In the genomic region with DNA sequence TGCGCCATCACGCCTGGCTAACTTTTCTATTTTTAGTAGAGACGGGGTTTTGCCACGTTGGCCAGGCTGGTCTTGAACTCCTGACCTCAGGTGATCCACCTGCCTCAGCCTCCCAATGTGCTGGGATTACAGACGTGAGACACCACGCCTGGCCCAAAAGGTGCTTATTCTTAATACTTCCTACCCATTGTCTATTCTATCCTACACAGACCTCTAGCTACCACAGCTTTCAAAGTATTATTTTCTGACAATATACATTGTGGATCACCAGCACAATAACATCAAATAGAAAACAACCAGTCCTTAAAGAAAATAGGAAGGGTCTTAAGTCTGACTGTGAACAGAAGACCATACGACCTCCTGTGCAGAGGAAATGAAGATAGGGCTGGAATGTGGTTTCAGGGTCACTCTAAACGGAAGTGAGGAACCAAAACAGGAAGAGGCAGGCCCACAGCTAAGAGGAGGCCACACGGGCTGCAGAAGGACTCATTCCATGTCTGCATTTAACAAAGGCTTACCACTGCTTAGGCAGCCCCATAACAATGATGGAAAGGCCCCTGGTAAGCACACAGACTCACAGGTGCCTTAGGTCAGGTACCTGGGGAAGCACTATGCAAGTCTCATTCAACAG, we compare ENCODE assay signal across 10 cellular contexts.
A peak's percentile ranks its signal among the peaks of the same experiment; 100 is the strongest.
DNase-seq lines count a peak whose midpoint lies in the region; ATAC-seq and TF ChIP-seq lines count a peak whose summit lies in the region.
"Had no signal": no experiment of that assay in that cellular context is flagged by ENCODE, and none has a peak within 500 bp of the region (broad histone marks: within the 10 kb centered on the region; RNA-seq: fewer than 3 reads in every experiment).

No MANE protein-coding gene starts in this region.

- peaks cover 19% of the 10 kb centered on the region; the same call in 1 of the 2 replicates for H3K79me2 ChIP-seq in Loucy (ENCODE audit: insufficient read depth, low read length)

- H3K27me3 ChIP-seq in Loucy (ENCODE audit: insufficient read depth, low read length, poor library complexity, severe bottlenecking) = no peaks in the 10 kb centered on the region
- H3K27me3 ChIP-seq: thyroid gland had no signal

- H3K4me1 Mint-ChIP-seq in activated T-cell treated with anti-CD3 and anti-CD28 coated beads, Interleukin-2, amount 50 U/mL, for 24 hours (ENCODE audit: low read depth) = peaks cover 45% of the 10 kb centered on the region
- H3K4me1 Mint-ChIP-seq in stimulated activated naive B cell treated with anti-CD40 and anti-IgM and Interleukin-4, amounts not matched to agents 10 μg/mL and 1 μg/mL and 100 μg/mL, for 72 hours = peaks cover 31 to 47% of the 10 kb centered on the region in 2 donors
- peaks cover 3% of the 10 kb centered on the region for H3K4me1 Mint-ChIP-seq in osteocyte (ENCODE audit: unreplicated experiment)

- H3K9me3 ChIP-seq in Loucy (ENCODE audit: insufficient read depth, low read depth, low read length) = no peaks in the 10 kb centered on the region
- H3K9me3 ChIP-seq: thyroid gland had no signal

- peak overlapping the region; percentile 75 for H3K4me2 ChIP-seq in Loucy (ENCODE audit: low read depth, low read length, poor library complexity, severe bottlenecking)

- no peaks in the 10 kb centered on the region for H3K27me3 Mint-ChIP-seq in activated T-cell treated with anti-CD3 and anti-CD28 coated beads, Interleukin-2, amount 50 U/mL, for 24 hours
- H3K27me3 Mint-ChIP-seq in stimulated activated naive B cell treated with anti-CD40 and anti-IgM and Interleukin-4, amounts not matched to agents 10 μg/mL and 1 μg/mL and 100 μg/mL, for 72 hours = no peaks in the 10 kb centered on the region
- no peaks in the 10 kb centered on the region for H3K27me3 Mint-ChIP-seq in osteocyte (ENCODE audit: unreplicated experiment)

- peaks cover 2% of the 10 kb centered on the region for H3K9me3 Mint-ChIP-seq in activated T-cell treated with anti-CD3 and anti-CD28 coated beads, Interleukin-2, amount 50 U/mL, for 24 hours
- H3K9me3 Mint-ChIP-seq in stimulated activated naive B cell treated with anti-CD40 and anti-IgM and Interleukin-4, amounts not matched to agents 10 μg/mL and 1 μg/mL and 100 μg/mL, for 72 hours = peaks cover 3% of the 10 kb centered on the region in 2 donors
- H3K9me3 Mint-ChIP-seq in osteocyte (ENCODE audit: unreplicated experiment) = no peaks in the 10 kb centered on the region

- peak overlapping the region; percentile 18 for H3K4me3 Mint-ChIP-seq in activated T-cell treated with anti-CD3 and anti-CD28 coated beads, Interleukin-2, amount 50 U/mL, for 24 hours
- H3K4me3 Mint-ChIP-seq in stimulated activated naive B cell treated with anti-CD40 and anti-IgM and Interleukin-4, amounts not matched to agents 10 μg/mL and 1 μg/mL and 100 μg/mL, for 72 hours = peak overlapping the region; percentile 74 to 75
- H3K4me3 Mint-ChIP-seq in osteocyte (ENCODE audit: unreplicated experiment) = no peak overlapping the region

- ATAC-seq in stimulated activated naive B cell treated with anti-CD40 and anti-IgM and Interleukin-4, amounts not matched to agents 10 μg/mL and 1 μg/mL and 100 μg/mL, for 72 hours (replicated peaks) = peak; percentile 80 to 88
- no peak for ATAC-seq in HG02852 (IDR thresholded peaks at IDR 0.05; ENCODE audit: unreplicated experiment)

- TF ChIP-seq CTCF in Loucy (conservative IDR thresholded peaks at IDR 0.05; ENCODE audit: low read length) (no peak), cardiac fibroblast (IDR thresholded peaks at IDR 0.05; ENCODE audit: low read depth, low read length) (no peak), osteocyte (IDR thresholded peaks at IDR 0.05) (no peak)

- H3F3A ChIP-seq in Loucy (ENCODE audit: low read depth) = 0 out of 2 replicates have a peak, but pooled peaks cover 6% of the 10 kb centered on the region

- peak overlapping the region; percentile 57 for H3K9ac ChIP-seq in Loucy (ENCODE audit: low read depth, low read length, poor library complexity, severe bottlenecking)

- H3K4me3 ChIP-seq in Loucy (ENCODE audit: low read length, poor library complexity, severe bottlenecking) (peak overlapping the region; percentile 62), cardiac fibroblast (replicated peaks in 1 of 2; ENCODE audit: low read depth in 2 of 2, low read length in 2 of 2) (no peak overlapping the region)
- H3K4me3 ChIP-seq: thyroid gland had no signal

- H3K4me1 ChIP-seq in Loucy (ENCODE audit: insufficient read depth, low read length, poor library complexity, severe bottlenecking) = peaks cover 36% of the 10 kb centered on the region
- H3K4me1 ChIP-seq: thyroid gland had no signal

- H2AFZ ChIP-seq in Loucy (ENCODE audit: low read length) = 0 out of 2 replicates have a peak overlapping the region, but pooled peaks have one; percentile 4

- DNase-seq in activated T-cell treated with anti-CD3 and anti-CD28 coated beads, Interleukin-2, amount 50 U/mL, for 24 hours = peak; percentile 37
- no peak for DNase-seq in activated T-cell treated with anti-CD3 and anti-CD28 coated beads for 4 hours
- peak; percentile 17 to 24 for DNase-seq in cardiac fibroblast (ENCODE audit: low read depth in 2 of 2)
- no peak for DNase-seq in stimulated activated naive B cell treated with anti-CD40 and anti-IgM and Interleukin-4, amounts not matched to agents 10 μg/mL and 1 μg/mL and 100 μg/mL, for 72 hours
- DNase-seq in hepatic stellate cell (ENCODE audit: low spot score) = no peak
- DNase-seq in osteocyte (ENCODE audit: extremely low spot score, unreplicated experiment) = no peak
- DNase-seq: NCI-H2029 treated with DMSO at 0.1 percent for 48 hours, thyroid gland had no signal

- no peaks in the 10 kb centered on the region for H3K9me2 ChIP-seq in Loucy (replicated peaks; ENCODE audit: low read depth, low read length)

- H3K36me3 ChIP-seq in Loucy (ENCODE audit: insufficient read depth, low read length) = no peaks in the 10 kb centered on the region; the same call in 1 of the 2 replicates
- H3K36me3 ChIP-seq: thyroid gland had no signal

- H3K27ac Mint-ChIP-seq in activated T-cell treated with anti-CD3 and anti-CD28 coated beads, Interleukin-2, amount 50 U/mL, for 24 hours = peak overlapping the region; percentile 69
- peak overlapping the region; percentile 79 for H3K27ac Mint-ChIP-seq in stimulated activated naive B cell treated with anti-CD40 and anti-IgM and Interleukin-4, amounts not matched to agents 10 μg/mL and 1 μg/mL and 100 μg/mL, for 72 hours
- H3K27ac Mint-ChIP-seq in osteocyte (ENCODE audit: unreplicated experiment) = no peak overlapping the region

- H3K36me3 Mint-ChIP-seq in activated T-cell treated with anti-CD3 and anti-CD28 coated beads, Interleukin-2, amount 50 U/mL, for 24 hours (ENCODE audit: low read depth) = peaks cover 9% of the 10 kb centered on the region
- peaks cover 5 to 11% of the 10 kb centered on the region in 2 donors for H3K36me3 Mint-ChIP-seq in stimulated activated naive B cell treated with anti-CD40 and anti-IgM and Interleukin-4, amounts not matched to agents 10 μg/mL and 1 μg/mL and 100 μg/mL, for 72 hours
- no peaks in the 10 kb centered on the region for H3K36me3 Mint-ChIP-seq in osteocyte (ENCODE audit: unreplicated experiment)

- no peaks in the 10 kb centered on the region for H4K20me1 ChIP-seq in Loucy (ENCODE audit: insufficient read depth, low read length, poor library complexity, severe bottlenecking)

Comparison
In these comparisons a context has a peak if more than half of its experiments do, and no peak if none do; other contexts are left out.
1. DNase-seq: peak in activated T-cell treated with anti-CD3 and anti-CD28 coated beads, Interleukin-2, amount 50 U/mL, for 24 hours (single experiment) and cardiac fibroblast (2 of 2); none in activated T-cell treated with anti-CD3 and anti-CD28 coated beads for 4 hours (single experiment), stimulated activated naive B cell treated with anti-CD40 and anti-IgM and Interleukin-4, amounts not matched to agents 10 μg/mL and 1 μg/mL and 100 μg/mL, for 72 hours (single experiment), hepatic stellate cell (single experiment) and osteocyte (single experiment).